In genomic region chr2:175402591-175402990, GRCh38 we compare ENCODE assay signal across 29 cellular contexts.
DNase-seq lines count a peak whose midpoint lies in the region; ATAC-seq, FAIRE-seq and TF ChIP-seq lines count a peak whose summit lies in the region.
"Had no signal": no experiment of that assay in that cellular context is flagged by ENCODE, and none has a peak within 500 bp of the region (broad histone marks: within the 10 kb centered on the region; RNA-seq: fewer than 3 reads in every experiment).

No MANE protein-coding gene starts in this region.

- H3F3A ChIP-seq in SK-N-SH (replicated peaks; ENCODE audit: insufficient read depth): no peaks in the 10 kb centered on the region

- H3K4me1 ChIP-seq in HepG2 (ENCODE audit: insufficient read depth, low read length) (no peaks in the 10 kb centered on the region), right lobe of liver (no peaks in the 10 kb centered on the region), SK-N-SH (ENCODE audit: control insufficient read depth in 1 of 2, insufficient read depth in 2 of 2, low read depth in 1 of 2, low read length in 1 of 2) (peaks cover 2 to 7% of the 10 kb centered on the region in 2 experiments; a peak in 2 of 4 replicates)
- H3K4me1 ChIP-seq: BE2C, SJSA1 had no signal

- ATAC-seq in HepG2: no peak
- ATAC-seq in right lobe of liver: no peak
- no peak for ATAC-seq in GM18873 (IDR thresholded peaks at IDR 0.05; ENCODE audit: low FRiP score, unreplicated experiment)
- no peak for ATAC-seq in GM21515 (IDR thresholded peaks at IDR 0.05; ENCODE audit: unreplicated experiment)

- intact Hi-C loops in HepG2 (cut with micrococcal nuclease; ENCODE audit: unreplicated experiment): no loop called here
- intact Hi-C loops in right lobe of liver (cut with DNase I): no loop called here

- H3K36me3 ChIP-seq in HepG2 (replicated peaks in 1 of 2; ENCODE audit: control insufficient read depth in 1 of 2, insufficient read depth in 2 of 2, low read length in 2 of 2) (no peaks in the 10 kb centered on the region), right lobe of liver (no peaks in the 10 kb centered on the region), SK-N-SH (replicated peaks in 1 of 2; ENCODE audit: control insufficient read depth in 1 of 2, insufficient read depth in 2 of 2, low read length in 1 of 2) (no peaks in the 10 kb centered on the region)
- H3K36me3 ChIP-seq: BE2C, SJSA1 had no signal

- peaks cover 0 to 14% of the 10 kb centered on the region in 2 experiments; a peak in 2 of 5 replicates for H3K27me3 ChIP-seq in HepG2 (ENCODE audit: control insufficient read depth in 1 of 2, insufficient read depth in 2 of 2, low read length in 2 of 2)
- H3K27me3 ChIP-seq in right lobe of liver: no peaks in the 10 kb centered on the region
- H3K27me3 ChIP-seq in SK-N-SH (ENCODE audit: insufficient read depth): no peaks in the 10 kb centered on the region
- H3K27me3 ChIP-seq: BE2C, SJSA1 had no signal

- no peak overlapping the region for H3K27ac ChIP-seq in HepG2 (ENCODE audit: extremely low read length, insufficient read depth, low read length)
- H3K27ac ChIP-seq in right lobe of liver: no peak overlapping the region
- H3K27ac ChIP-seq in SK-N-SH (ENCODE audit: low read depth in 2 of 2, low read length in 1 of 2): no peak overlapping the region
- H3K27ac ChIP-seq: HL-60, PC-9, SJSA1 had no signal

- H3K9ac ChIP-seq in HepG2 (ENCODE audit: insufficient read depth, low read depth, low read length) (no peak overlapping the region), SK-N-SH (no peak overlapping the region)

- no peaks in the 10 kb centered on the region for H3K79me2 ChIP-seq in HepG2 (ENCODE audit: insufficient read depth, low read length)
- H3K79me2 ChIP-seq in SK-N-SH (ENCODE audit: insufficient read depth): no peaks in the 10 kb centered on the region

- POLR2A ChIA-PET in HepG2 (lab: Yijun Ruan, JAX): no interaction called here
- POLR2A ChIA-PET in SK-N-SH (lab: Yijun Ruan, JAX): no interaction called here

- 3% methylated on average over 2 of the region's 2 CpGs for WGBS in HepG2 (ENCODE audit: low lambda C conversion rate)
- WGBS in right lobe of liver (ENCODE audit: insufficient coverage, low coverage, low lambda C conversion rate, missing lambda C conversion rate): 54% methylated on average over 2 of the region's 2 CpGs
- WGBS in SK-N-SH (ENCODE audit: low lambda C conversion rate): 31% methylated on average over 2 of the region's 2 CpGs

- DNase-seq in HepG2 (ENCODE audit: low spot score) (no peak), right lobe of liver (no peak), NCI-H1105 treated with DMSO at 0.1 percent for 48 hours (lab: John Stamatoyannopoulos, UW) (peak; percentile 80), SK-MEL-5 (ENCODE audit: low read depth, low spot score) (peak; percentile 17), retinal pigment epithelial cell (ENCODE audit: low read depth) (peak; percentile 75), SK-N-SH (no peak)
- DNase-seq: ACHN; BE2C; CD8-positive, alpha-beta memory T cell; DMS153; DND-41; KBM-7; MV-4-11; NCI-H1694 treated with DMSO at 0.1 percent for 48 hours; NCI-H2081 treated with DMSO at 0.1 percent for 48 hours; NCI-H446; NCI-H524 treated with DMSO at 0.1 percent for 48 hours; NK-92 treated with Interleukin-12 subunit alpha and Interleukin-12 subunit beta, amount 100 ng/mL, for 24 hours; PC-9; Right ventricle myocardium superior; RPMI8226; T-helper 9 cell had no signal

- no peak for TF ChIP-seq POLR2A in HepG2 (IDR thresholded peaks at IDR 0.05; ENCODE audit: insufficient read depth in 1 of 2, low read depth in 2 of 2, low read length in 2 of 2)
- TF ChIP-seq POLR2A in right lobe of liver (IDR thresholded peaks at IDR 0.05): no peak

- H3K9me2 ChIP-seq in SK-N-SH: no peaks in the 10 kb centered on the region

- TF ChIP-seq EP300 in HepG2 (IDR thresholded peaks at IDR 0.05; ENCODE audit: low read depth in 2 of 2, low read length in 2 of 2): no peak
- TF ChIP-seq EP300 in HepG2 (CRISPR knock-in tag; IDR thresholded peaks at IDR 0.05; ENCODE audit: borderline replicate concordance): no peak
- TF ChIP-seq EP300 in SK-N-SH (IDR thresholded peaks at IDR 0.05; ENCODE audit: borderline replicate concordance in 1 of 2, low read depth in 1 of 2, low read length in 1 of 2): no peak

- CTCF ChIA-PET in HepG2 (lab: Yijun Ruan, JAX; ENCODE audit: low intra/inter-chr PET ratio, low total read pairs) (no interaction called here), SK-N-SH (lab: Yijun Ruan, JAX) (interaction anchor here (0.7 to 1.9 kb wide), 3 partner anchors 8 to 287 kb away, joined by 3 to 6 read pairs (median 3); no protein-coding TSS in a partner anchor)

- H2AFZ ChIP-seq in HepG2 (ENCODE audit: low read length) (no peak overlapping the region), SK-N-SH (ENCODE audit: low read depth) (no peak overlapping the region)
- H2AFZ ChIP-seq: PC-9 had no signal

- TF ChIP-seq RAD21 in HepG2 (CRISPR knock-in tag; IDR thresholded peaks at IDR 0.05) (no peak), SK-N-SH (IDR thresholded peaks at IDR 0.05; ENCODE audit: low read length) (no peak)

- H3K4me3 ChIP-seq in HepG2 (replicated peaks in 1 of 3; ENCODE audit: insufficient read depth in 1 of 3, low read depth in 2 of 3, low read length in 3 of 3) (no peak overlapping the region), right lobe of liver (no peak overlapping the region), retinal pigment epithelial cell (ENCODE audit: low read length) (no peak overlapping the region), SK-N-SH (ENCODE audit: low read depth in 2 of 2, low read length in 1 of 2) (no peak overlapping the region)
- H3K4me3 ChIP-seq: PC-9, SJSA1 had no signal

- TF ChIP-seq CTCF in HepG2 (CRISPR knock-in tag; IDR thresholded peaks at IDR 0.05): no peak
- TF ChIP-seq CTCF in right lobe of liver (IDR thresholded peaks at IDR 0.05): no peak
- TF ChIP-seq CTCF in retinal pigment epithelial cell (conservative IDR thresholded peaks at IDR 0.05; ENCODE audit: low read depth, low read length): no peak
- no peak for TF ChIP-seq CTCF in SK-N-SH (IDR thresholded peaks at IDR 0.05)

- H4K20me1 ChIP-seq in HepG2 (ENCODE audit: insufficient read depth, low read length) (no peaks in the 10 kb centered on the region), SK-N-SH (ENCODE audit: insufficient read depth) (no peaks in the 10 kb centered on the region)

- no TSS peak for BruUV-seq in HepG2 (replicated peaks; lab: Mats Ljungman, UMichigan)

- no peak for FAIRE-seq in HepG2 (lab: Jason Lieb, UNC)
- FAIRE-seq: GM12892, GM19239, H54 had no signal

- in situ Hi-C loops in HepG2 (cut with HindIII; ENCODE audit: extremely low pct_ligation_motif_present, low pct_unique_long_range_greater_than_20kb): no loop called here
- in situ Hi-C loops in SK-MEL-5 (cut with HindIII; ENCODE audit: low pct_unique_long_range_greater_than_20kb, low sequenced_read_pairs): no loop called here

- no peaks in the 10 kb centered on the region for H3K9me3 ChIP-seq in HepG2 (ENCODE audit: low read length)
- no peaks in the 10 kb centered on the region for H3K9me3 ChIP-seq in right lobe of liver
- H3K9me3 ChIP-seq in SK-N-SH: no peaks in the 10 kb centered on the region
- H3K9me3 ChIP-seq: BE2C, SJSA1 had no signal

- no peak overlapping the region for H3K4me2 ChIP-seq in HepG2 (ENCODE audit: low read depth, low read length)
- no peak overlapping the region for H3K4me2 ChIP-seq in SK-N-SH
- H3K4me2 ChIP-seq: PC-9 had no signal

TF ChIP-seq in HepG2, 621 proteins besides CTCF, POLR2A, EP300 and RAD21:
- peak; percentile 98 to 99 for TF ChIP-seq MAFK (conservative IDR thresholded peaks at IDR 0.05 in 1 of 2, IDR thresholded peaks at IDR 0.05 in 1 of 2; ENCODE audit: low read length in 2 of 2)
- peak; percentile 99 for TF ChIP-seq MAFF (IDR thresholded peaks at IDR 0.05; ENCODE audit: low read depth, low read length)
- no peak for TF ChIP-seq MXI1 (IDR thresholded peaks at IDR 0.05; ENCODE audit: borderline replicate concordance, low read depth, low read length)

TF ChIP-seq in SK-N-SH, 30 proteins besides CTCF, POLR2A, EP300 and RAD21:
- no peak for TF ChIP-seq IRF3 (IDR thresholded peaks at IDR 0.05; ENCODE audit: low read depth, low read length)

Comparison
In these comparisons a context has a peak if more than half of its experiments do, and no peak if none do; other contexts are left out.
1. DNase-seq: peak in NCI-H1105 treated with DMSO at 0.1 percent for 48 hours (single experiment), SK-MEL-5 (single experiment) and retinal pigment epithelial cell (single experiment); none in HepG2 (single experiment), right lobe of liver (0 of 3) and SK-N-SH (single experiment).